ENCODE assay signal across 28 cellular contexts in the genomic region with DNA sequence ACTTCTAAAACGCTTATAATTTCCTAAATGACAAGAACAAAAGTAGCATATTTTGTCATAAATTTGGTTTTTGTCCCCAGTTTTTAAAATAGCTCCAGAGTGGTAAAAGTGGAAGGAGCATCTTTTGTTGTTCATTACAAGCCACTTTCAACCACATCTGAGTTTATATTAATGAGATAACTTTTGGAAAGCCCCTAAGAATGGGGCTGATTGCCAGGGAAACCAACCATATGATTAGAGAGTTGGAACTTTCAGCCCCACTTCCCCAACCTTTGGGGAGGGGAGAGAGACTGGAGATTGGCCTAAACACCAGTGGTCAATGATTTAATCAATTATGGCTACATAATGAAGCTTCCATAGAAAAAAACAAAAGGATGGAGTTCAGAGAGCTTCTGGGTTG. TPM values are rescaled to one million over a fixed set of nuclear protein-coding genes. Genes with fewer than 3 reads are reported as not detected.
"Had no signal": no experiment of that assay in that cellular context is flagged by ENCODE, and none has a peak within 500 bp of the region (broad histone marks: within the 10 kb centered on the region; RNA-seq: fewer than 3 reads in every experiment).

No MANE protein-coding gene starts in this region.

- H3K4me1 Mint-ChIP-seq: activated CD4-positive, alpha-beta T cell treated with anti-CD3 and anti-CD28 coated beads, Interleukin-2, amount 10 ng/mL, durations not matched to agents 7 days and 5 days; activated naive CD8-positive, alpha-beta T cell treated with anti-CD3 and anti-CD28 coated beads, Interleukin-2, amount 50 U/mL, for 24 hours; T-helper 17 cell; WTC11 had no signal

- FAIRE-seq: bronchial epithelial cell had no signal

- H2AFZ ChIP-seq: PC-9 had no signal

- H3K4me1 ChIP-seq: ascending aorta, body of pancreas had no signal

- DNase-seq: activated CD4-positive, alpha-beta memory T cell treated with anti-CD3 and anti-CD28 coated beads for 36 hours; activated CD4-positive, alpha-beta T cell treated with anti-CD3 and anti-CD28 coated beads, Interleukin-2, amount 10 ng/mL, durations not matched to agents 7 days and 5 days; activated CD4-positive, CD25-positive, alpha-beta regulatory T cell treated with anti-CD3 and anti-CD28 coated beads, Interleukin-2, amount 50 U/mL, for 72 hours; activated CD8-positive, alpha-beta memory T cell treated with anti-CD3 and anti-CD28 coated beads for 24 hours; activated effector memory CD4-positive, alpha-beta T cell treated with anti-CD3 and anti-CD28 coated beads, Interleukin-2, amount 50 U/mL, for 16 hours; activated naive CD4-positive, alpha-beta T cell treated with Interleukin-2 at 50 U/mL for 16 hours; activated naive CD8-positive, alpha-beta T cell treated with anti-CD3 and anti-CD28 coated beads, Interleukin-2, amount 50 U/mL, for 24 hours; activated T-cell treated with anti-CD3 and anti-CD28 coated beads, Interleukin-2, amount 50 U/mL, for 4 hours; amniotic stem cell; body of pancreas; central memory CD4-positive, alpha-beta T cell; MV-4-11; NCI-H1092 treated with DMSO at 0.1 percent for 48 hours; NCI-H1417 treated with DMSO at 0.1 percent for 48 hours; NCI-H1694; NCI-H2029 treated with DMSO at 0.1 percent for 48 hours; NCI-H510A treated with DMSO at 0.1 percent for 48 hours; PC-9; SIG-M5; T-helper 17 cell; T-helper 9 cell had no signal

- H3K36me3 Mint-ChIP-seq: activated CD4-positive, alpha-beta memory T cell treated with anti-CD3 and anti-CD28 coated beads for 36 hours; activated naive CD4-positive, alpha-beta T cell treated with anti-CD3 and anti-CD28 coated beads, Interleukin-2, amount 50 U/mL, for 72 hours; WTC11 had no signal

- H3K27me3 ChIP-seq: ascending aorta, body of pancreas had no signal

- H3K27ac ChIP-seq: ascending aorta, body of pancreas, coronary artery, PC-9 had no signal

- H3K9me3 ChIP-seq: ascending aorta, body of pancreas had no signal

- H3K36me3 ChIP-seq: ascending aorta had no signal

- ATAC-seq: activated naive CD4-positive, alpha-beta T cell treated with anti-CD3 and anti-CD28 coated beads, Interleukin-2, amount 50 U/mL, for 72 hours; activated naive CD8-positive, alpha-beta T cell treated with anti-CD3 and anti-CD28 coated beads, Interleukin-2, amount 50 U/mL, for 24 hours; activated T-cell treated with anti-CD3 and anti-CD28 coated beads, Interleukin-2, amount 50 U/mL, for 4 hours; body of pancreas; T-helper 17 cell; WTC11 had no signal

- H3K4me2 ChIP-seq: PC-9 had no signal

- H3K9me3 Mint-ChIP-seq: activated CD4-positive, alpha-beta memory T cell treated with anti-CD3 and anti-CD28 coated beads for 36 hours; activated CD4-positive, alpha-beta T cell treated with anti-CD3 and anti-CD28 coated beads, Interleukin-2, amount 10 ng/mL, durations not matched to agents 7 days and 5 days; activated naive CD8-positive, alpha-beta T cell treated with anti-CD3 and anti-CD28 coated beads, Interleukin-2, amount 50 U/mL, for 24 hours had no signal

- H3K4me3 ChIP-seq: ascending aorta, body of pancreas, coronary artery, PC-9 had no signal

- H3K27ac Mint-ChIP-seq: activated CD4-positive, alpha-beta memory T cell treated with anti-CD3 and anti-CD28 coated beads for 36 hours; activated CD4-positive, alpha-beta T cell treated with anti-CD3 and anti-CD28 coated beads, Interleukin-2, amount 10 ng/mL, durations not matched to agents 7 days and 5 days; activated naive CD4-positive, alpha-beta T cell treated with anti-CD3 and anti-CD28 coated beads, Interleukin-2, amount 50 U/mL, for 72 hours; activated naive CD8-positive, alpha-beta T cell treated with anti-CD3 and anti-CD28 coated beads, Interleukin-2, amount 50 U/mL, for 24 hours; T-helper 17 cell; WTC11 had no signal

- H3K4me3 Mint-ChIP-seq: activated CD4-positive, alpha-beta memory T cell treated with anti-CD3 and anti-CD28 coated beads for 36 hours; activated CD4-positive, alpha-beta T cell treated with anti-CD3 and anti-CD28 coated beads, Interleukin-2, amount 10 ng/mL, durations not matched to agents 7 days and 5 days; activated naive CD8-positive, alpha-beta T cell treated with anti-CD3 and anti-CD28 coated beads, Interleukin-2, amount 50 U/mL, for 24 hours; activated T-cell treated with anti-CD3 and anti-CD28 coated beads, Interleukin-2, amount 50 U/mL, for 4 hours; T-helper 17 cell; WTC11 had no signal

RNA-seq across cellular contexts. Expression of a gene that starts 57.4 kb away (rescaled TPM):
- total RNA-seq: activated CD4-positive, alpha-beta memory T cell treated with anti-CD3 and anti-CD28 coated beads for 36 hours; activated CD4-positive, alpha-beta T cell treated with anti-CD3 and anti-CD28 coated beads, Interleukin-2, amount 10 ng/mL, durations not matched to agents 7 days and 5 days; ascending aorta; bronchial epithelial cell; chondrocyte; MCF 10A; PC-9; WTC11 had no signal
